Comparison of ENCODE assay signal across 8 cellular contexts in genomic region chr9:128370367-128370751, GRCh38. TPM values are rescaled to one million over a fixed set of nuclear protein-coding genes. Genes with fewer than 3 reads are reported as not detected.
DNase-seq lines count a peak whose midpoint lies in the region; ATAC-seq, FAIRE-seq and TF ChIP-seq lines count a peak whose summit lies in the region.

No MANE protein-coding gene starts in this region.

- CTCF ChIA-PET in K562 (lab: Yijun Ruan, JAX; ENCODE audit: low intra/inter-chr PET ratio): no interaction called here

- H4K20me1 ChIP-seq in K562 (replicated peaks; ENCODE audit: control insufficient read depth, insufficient read depth, low read length): no peaks in the 10 kb centered on the region

- no peaks in the 10 kb centered on the region for H3K9me1 ChIP-seq in K562 (ENCODE audit: control insufficient read depth, insufficient read depth, low read length)

- peaks cover 2 to 31% (median 24%) of the 10 kb centered on the region in 9 donors for H3K4me1 ChIP-seq in heart right ventricle
- H3K4me1 ChIP-seq in K562 (replicated peaks in 1 of 2; ENCODE audit: control insufficient read depth in 2 of 2, insufficient read depth in 2 of 2, low read length in 2 of 2): peaks cover 13 to 17% of the 10 kb centered on the region in 2 experiments
- H3K4me1 ChIP-seq in mesenchymal stem cell (ENCODE audit: control insufficient read depth, insufficient read depth, low read depth, low read length): peaks cover 4% of the 10 kb centered on the region
- no peaks in the 10 kb centered on the region for H3K4me1 ChIP-seq in aorta (ENCODE audit: control insufficient read depth in 1 of 2, insufficient read depth in 2 of 2, low read length in 2 of 2)

- ATAC-seq in heart right ventricle: no peak
- ATAC-seq in K562: peak; percentile 21
- ATAC-seq in aorta (ENCODE audit: low FRiP score): no peak
- no peak for ATAC-seq in GM18519 (IDR thresholded peaks at IDR 0.05; ENCODE audit: low FRiP score, unreplicated experiment)
- no peak for ATAC-seq in HG03139 (IDR thresholded peaks at IDR 0.05; ENCODE audit: unreplicated experiment)

- H3K4me3 ChIP-seq in heart right ventricle (peak overlapping the region in 9 of 10 donors; percentile 62 to 97 (median 76)), K562 (peak overlapping the region; percentile 84), mesenchymal stem cell (ENCODE audit: insufficient read depth in 1 of 2, low read depth in 1 of 2, low read length in 2 of 2) (peak overlapping the region; percentile 82 to 94), aorta (ENCODE audit: low read length in 2 of 2) (peak overlapping the region; percentile 19 to 66)

- intact Hi-C loops in heart right ventricle (cut with DNase I) (no loop called here), cardiac septum (cut with DNase I) (no loop called here), K562 (cut with micrococcal nuclease) (no loop called here), aorta (cut with DNase I) (no loop called here)

- H3K27ac ChIP-seq in heart right ventricle (peak overlapping the region; percentile 68 to 97 (median 93)), K562 (ENCODE audit: extremely low read depth, low read depth, low read length) (peak overlapping the region; percentile 77), mesenchymal stem cell (ENCODE audit: low read length, poor library complexity, severe bottlenecking) (peak overlapping the region; percentile 96), aorta (ENCODE audit: low read depth in 1 of 2, low read length in 2 of 2) (peak overlapping the region; percentile 15 to 36)

- no peak for TF ChIP-seq POLR2A in K562 (conservative IDR thresholded peaks at IDR 0.05)

- H3K14ac ChIP-seq in mesenchymal stem cell (ENCODE audit: low read length in 2 of 2): no peak overlapping the region

- peak overlapping the region; percentile 7 for H2AK5ac ChIP-seq in mesenchymal stem cell (ENCODE audit: low read length, severe bottlenecking)

- no peak overlapping the region for H3K18ac ChIP-seq in mesenchymal stem cell (ENCODE audit: low read depth in 1 of 2, low read length in 2 of 2)

- H3K36me3 ChIP-seq in heart right ventricle (peaks cover 0 to 30% (median 0%) of the 10 kb centered on the region in 9 donors), K562 (ENCODE audit: control insufficient read depth, insufficient read depth, low read length) (peaks cover 21% of the 10 kb centered on the region), mesenchymal stem cell (ENCODE audit: control insufficient read depth in 1 of 2, insufficient read depth in 2 of 2, low read depth in 1 of 2, low read length in 2 of 2) (peaks cover 5 to 9% of the 10 kb centered on the region in 2 experiments), aorta (ENCODE audit: control insufficient read depth in 1 of 2, insufficient read depth in 2 of 2, low read length in 1 of 2) (no peaks in the 10 kb centered on the region)

- peaks cover 19% of the 10 kb centered on the region for H3K79me1 ChIP-seq in mesenchymal stem cell (replicated peaks; ENCODE audit: low read length, poor library complexity, severe bottlenecking)

- H3K4ac ChIP-seq in mesenchymal stem cell (ENCODE audit: low read depth in 1 of 2, low read length in 2 of 2): peak overlapping the region in 1 of 2 experiments; percentile 81

- H3K23ac ChIP-seq in mesenchymal stem cell (ENCODE audit: low read length in 2 of 2): no peak overlapping the region

- POLR2A ChIA-PET in K562 (lab: Yijun Ruan, JAX): interaction anchor here (0.9 to 2.2 kb wide), 5 partner anchors 9 to 51 kb away, joined by 3 to 11 read pairs (median 4); no protein-coding TSS in a partner anchor

- H4K91ac ChIP-seq in mesenchymal stem cell (ENCODE audit: low read length): no peak overlapping the region

- H3K9me3 ChIP-seq in heart right ventricle (no peaks in the 10 kb centered on the region), K562 (replicated peaks; ENCODE audit: control insufficient read depth, insufficient read depth, low read depth, low read length) (no peaks in the 10 kb centered on the region), mesenchymal stem cell (ENCODE audit: control insufficient read depth, low read length) (no peaks in the 10 kb centered on the region), aorta (ENCODE audit: control insufficient read depth, low read length) (no peaks in the 10 kb centered on the region)

- peaks cover 50% of the 10 kb centered on the region for H3K79me2 ChIP-seq in K562 (ENCODE audit: control insufficient read depth, insufficient read depth, low read length)

- no peak overlapping the region for H2BK12ac ChIP-seq in mesenchymal stem cell (ENCODE audit: low read length in 2 of 2)

- no peak for FAIRE-seq in K562 (lab: Jason Lieb, UNC)

- no peak for TF ChIP-seq CTCF in heart right ventricle (IDR thresholded peaks at IDR 0.05)
- TF ChIP-seq CTCF in K562 (IDR thresholded peaks at IDR 0.05 in 2 of 3, conservative IDR thresholded peaks at IDR 0.05 in 1 of 3; ENCODE audit: insufficient read depth in 2 of 3, low read depth in 1 of 3, low read length in 3 of 3): no peak

- H2BK15ac ChIP-seq in mesenchymal stem cell (ENCODE audit: low read depth, poor library complexity, severe bottlenecking): no peak overlapping the region

- no peak for DNase-seq in heart right ventricle
- no peak for DNase-seq in cardiac septum (ENCODE audit: low spot score)
- no peak for DNase-seq in K562 (ENCODE audit: extremely low read depth in 1 of 4, low spot score in 3 of 4)
- no peak for DNase-seq in mesenchymal stem cell
- no peak for DNase-seq in aorta
- DNase-seq in stimulated activated CD4-positive, alpha-beta T cell treated with anti-CD3 and anti-CD28 coated beads, Interleukin-2, amount 100 ng/mL, for 48 hours: no peak

- TF ChIP-seq EP300 in K562 (IDR thresholded peaks at IDR 0.05; ENCODE audit: low read length): no peak

- H3K9ac ChIP-seq in K562 (ENCODE audit: insufficient read depth in 1 of 2, low read depth in 2 of 2, low read length in 2 of 2) (peak overlapping the region; percentile 86 to 94; a peak in 3 of 4 replicates), mesenchymal stem cell (ENCODE audit: low read length) (peak overlapping the region; percentile 96)

- H4K8ac ChIP-seq in mesenchymal stem cell (ENCODE audit: low read length): no peak overlapping the region

- H2BK5ac ChIP-seq in mesenchymal stem cell (ENCODE audit: low read depth, low read length, poor library complexity, severe bottlenecking): no peak overlapping the region

- no peak for TF ChIP-seq RAD21 in K562 (CRISPR knock-in tag; conservative IDR thresholded peaks at IDR 0.05 in 1 of 2, IDR thresholded peaks at IDR 0.05 in 1 of 2)

- peak overlapping the region; percentile 97 for H2AFZ ChIP-seq in K562 (ENCODE audit: low read depth, low read length)
- no peak overlapping the region for H2AFZ ChIP-seq in mesenchymal stem cell (ENCODE audit: low read depth, low read length)

- peak overlapping the region; percentile 87 for H3K4me2 ChIP-seq in K562 (ENCODE audit: insufficient read depth, low read length)
- peak overlapping the region; percentile 83 for H3K4me2 ChIP-seq in mesenchymal stem cell (ENCODE audit: low read length, poor library complexity, severe bottlenecking)

- in situ Hi-C loops in K562 (cut with MboI): loop anchor here (25.0 kb wide), 1 partner anchor 608 kb away; no protein-coding TSS in a partner anchor

- no TSS peak for BruUV-seq in K562 (replicated peaks; lab: Mats Ljungman, UMichigan)

- H3K27me3 ChIP-seq in heart right ventricle: no peaks in the 10 kb centered on the region
- no peaks in the 10 kb centered on the region for H3K27me3 ChIP-seq in K562 (ENCODE audit: control insufficient read depth in 2 of 2, insufficient read depth in 2 of 2, low read length in 2 of 2)
- no peaks in the 10 kb centered on the region for H3K27me3 ChIP-seq in mesenchymal stem cell (ENCODE audit: control insufficient read depth in 1 of 2, insufficient read depth in 1 of 2, low read length in 2 of 2)
- no peaks in the 10 kb centered on the region for H3K27me3 ChIP-seq in aorta (ENCODE audit: control insufficient read depth in 1 of 2, insufficient read depth in 2 of 2, low read length in 1 of 2)

- no peak overlapping the region for H2BK120ac ChIP-seq in mesenchymal stem cell (ENCODE audit: low read depth, low read length)

RNA-seq across cellular contexts. Expression of gene URM1, which starts 0.8 kb away (rescaled TPM):
- total RNA-seq in heart right ventricle (10 to 100 TPM; 39.2 to 64.3 (median 51.2) TPM), cardiac septum (49.5 TPM), K562 (2014; rRNA removed) (53.3 and 68.0 TPM in 2 replicates), K562 (2014; rRNA removed; fragmentation: Illumina TruSeq; extraction: Trizol) (25.4 and 35.7 TPM in 2 replicates), K562 (2015; rRNA removed; fragmentation: Illumina TruSeq; extraction: Trizol) (33.7 and 37.3 TPM in 2 replicates), K562 (2021) (82.0 and 83.8 TPM in 2 replicates), aorta (10 to 100 TPM; 34.0 to 37.8 TPM)
- polyA plus RNA-seq in heart right ventricle (10 to 100 TPM; 18.7 to 75.7 TPM), K562 (2011; rRNA removed) (57.0 and 74.4 TPM in 2 replicates), K562 (2014; fragmentation: Illumina TruSeq; extraction: Trizol) (88.9 and 90.6 TPM in 2 replicates), K562 (2014; fragmentation: Nextera tagmentation; extraction: Ambion mirVana) (10 to 100 TPM; 10.1 to 24.7 TPM), K562 (2014; rRNA removed) (72.1 and 81.3 TPM in 2 replicates), aorta (10 to 100 TPM; 24.7 to 45.5 TPM)
- total RNA-seq in K562 (2011; cell fraction: chromatin; rRNA removed; ENCODE audit: low replicate concordance): 21.1 and 48.4 TPM in 2 replicates
- 27.8 and 30.0 TPM in 2 replicates for total RNA-seq in K562 (2011; cell fraction: nucleolus; rRNA removed)
- total RNA-seq in K562 (2011; cell fraction: nucleoplasm; rRNA removed): 33.7 and 46.3 TPM in 2 replicates
- polyA plus RNA-seq in K562 (2011; cell fraction: cytosol; rRNA removed): 67.6 and 87.3 TPM in 2 replicates
- polyA plus RNA-seq in K562 (2011; cell fraction: nucleus; rRNA removed): 57.5 and 83.7 TPM in 2 replicates
- polyA plus RNA-seq in K562 (2012): 87.7 and 104 TPM in 2 replicates
- polyA minus RNA-seq in K562 (2011; rRNA and poly(A)+ RNA removed): 19.9 and 27.1 TPM in 2 replicates
- 25.8 and 28.1 TPM in 2 replicates for polyA minus RNA-seq in K562 (2011; cell fraction: cytosol; rRNA and poly(A)+ RNA removed)
- polyA minus RNA-seq in K562 (2011; cell fraction: nucleus; rRNA and poly(A)+ RNA removed): 8.9 and 11.1 TPM in 2 replicates
- polyA plus RNA-seq in mesenchymal stem cell (2013, experiment 1 of 2): 59.4 TPM
- 59.8 TPM for polyA plus RNA-seq in mesenchymal stem cell (2013, experiment 2 of 2)

RNA-seq across cellular contexts. Expression of gene SLC27A4, which starts 30.0 kb away (rescaled TPM):
- total RNA-seq in heart right ventricle (10 to 100 TPM in 9 of 10 donors, 1 to 10 TPM in 1; 10.0 to 26.3 (median 15.5) TPM), cardiac septum (17.4 TPM), K562 (2014; rRNA removed) (22.6 and 36.7 TPM in 2 replicates), K562 (2014; rRNA removed; fragmentation: Illumina TruSeq; extraction: Trizol) (6.1 and 8.1 TPM in 2 replicates), K562 (2015; rRNA removed; fragmentation: Illumina TruSeq; extraction: Trizol) (14.0 TPM in 2 replicates), K562 (2021) (31.6 and 35.7 TPM in 2 replicates), aorta (10 to 100 TPM; 13.3 to 15.3 TPM)
- polyA plus RNA-seq in heart right ventricle (10 to 100 TPM; 35.0 to 37.2 TPM), K562 (2011; rRNA removed) (7.9 and 9.1 TPM in 2 replicates), K562 (2014; fragmentation: Illumina TruSeq; extraction: Trizol) (16.1 and 22.7 TPM in 2 replicates), K562 (2014; fragmentation: Nextera tagmentation; extraction: Ambion mirVana) (under 1 TPM; 0.25 to 0.92 TPM), K562 (2014; rRNA removed) (16.0 and 18.1 TPM in 2 replicates), aorta (10 to 100 TPM in 1 of 2 donors, 1 to 10 TPM in 1; 9.4 to 25.8 TPM)
- total RNA-seq in K562 (2011; cell fraction: chromatin; rRNA removed; ENCODE audit: low replicate concordance): 17.5 and 64.2 TPM in 2 replicates
- total RNA-seq in K562 (2011; cell fraction: nucleolus; rRNA removed): 92.4 and 92.8 TPM in 2 replicates
- 47.7 and 49.9 TPM in 2 replicates for total RNA-seq in K562 (2011; cell fraction: nucleoplasm; rRNA removed)
- 7.6 and 19.7 TPM in 2 replicates for polyA plus RNA-seq in K562 (2011; cell fraction: cytosol; rRNA removed)
- polyA plus RNA-seq in K562 (2011; cell fraction: nucleus; rRNA removed): 19.2 and 31.8 TPM in 2 replicates
- polyA plus RNA-seq in K562 (2012): 16.1 and 21.6 TPM in 2 replicates
- polyA minus RNA-seq in K562 (2011; rRNA and poly(A)+ RNA removed): 6.0 and 10.4 TPM in 2 replicates
- 14.8 and 16.7 TPM in 2 replicates for polyA minus RNA-seq in K562 (2011; cell fraction: cytosol; rRNA and poly(A)+ RNA removed)
- 8.0 and 9.6 TPM in 2 replicates for polyA minus RNA-seq in K562 (2011; cell fraction: nucleus; rRNA and poly(A)+ RNA removed)
- polyA plus RNA-seq in mesenchymal stem cell (2013, experiment 1 of 2): 18.4 TPM
- 18.7 TPM for polyA plus RNA-seq in mesenchymal stem cell (2013, experiment 2 of 2)

RNA-seq across cellular contexts. Expression of gene COQ4, which starts 47.7 kb away (rescaled TPM):
- 10 to 100 TPM; 26.5 to 35.8 (median 30.0) TPM for total RNA-seq in heart right ventricle
- polyA plus RNA-seq in heart right ventricle: 10 to 100 TPM; 36.3 to 42.8 TPM
- 25.9 TPM for total RNA-seq in cardiac septum
- total RNA-seq in K562 (2011; cell fraction: chromatin; rRNA removed; ENCODE audit: low replicate concordance): 241 and 561 TPM in 2 replicates
- 334 and 386 TPM in 2 replicates for total RNA-seq in K562 (2011; cell fraction: nucleolus; rRNA removed)
- 352 and 440 TPM in 2 replicates for total RNA-seq in K562 (2011; cell fraction: nucleoplasm; rRNA removed)
- 104 and 150 TPM in 2 replicates for total RNA-seq in K562 (2014; rRNA removed)
- 44.3 and 48.5 TPM in 2 replicates for total RNA-seq in K562 (2014; rRNA removed; fragmentation: Illumina TruSeq; extraction: Trizol)
- 66.2 and 67.2 TPM in 2 replicates for total RNA-seq in K562 (2015; rRNA removed; fragmentation: Illumina TruSeq; extraction: Trizol)
- total RNA-seq in K562 (2021): 102 and 107 TPM in 2 replicates
- 113 and 117 TPM in 2 replicates for polyA plus RNA-seq in K562 (2011; rRNA removed)
- polyA plus RNA-seq in K562 (2011; cell fraction: cytosol; rRNA removed): 145 and 208 TPM in 2 replicates
- 338 and 468 TPM in 2 replicates for polyA plus RNA-seq in K562 (2011; cell fraction: nucleus; rRNA removed)
- 113 and 151 TPM in 2 replicates for polyA plus RNA-seq in K562 (2012)
- polyA plus RNA-seq in K562 (2014; fragmentation: Illumina TruSeq; extraction: Trizol): 58.3 and 90.4 TPM in 2 replicates
- 10 to 100 TPM in 1 of 2 experiments, 1 to 10 TPM in 1; 9.1 to 11.3 TPM for polyA plus RNA-seq in K562 (2014; fragmentation: Nextera tagmentation; extraction: Ambion mirVana)
- polyA plus RNA-seq in K562 (2014; rRNA removed): 135 and 140 TPM in 2 replicates
- 65.9 and 102 TPM in 2 replicates for polyA minus RNA-seq in K562 (2011; rRNA and poly(A)+ RNA removed)
- 42.5 and 67.8 TPM in 2 replicates for polyA minus RNA-seq in K562 (2011; cell fraction: cytosol; rRNA and poly(A)+ RNA removed)
- 110 and 139 TPM in 2 replicates for polyA minus RNA-seq in K562 (2011; cell fraction: nucleus; rRNA and poly(A)+ RNA removed)
- polyA plus RNA-seq in mesenchymal stem cell (2013, experiment 1 of 2): 41.5 TPM
- polyA plus RNA-seq in mesenchymal stem cell (2013, experiment 2 of 2): 41.8 TPM
- 10 to 100 TPM; 14.7 to 28.4 TPM for total RNA-seq in aorta
- 10 to 100 TPM; 22.2 to 53.8 TPM for polyA plus RNA-seq in aorta

RNA-seq across cellular contexts. Expression of gene TRUB2, which starts 48.1 kb away (rescaled TPM):
- total RNA-seq in heart right ventricle (10 to 100 TPM; 32.8 to 50.3 (median 44.2) TPM), cardiac septum (30.7 TPM), K562 (2014; rRNA removed) (46.0 and 90.9 TPM in 2 replicates), K562 (2014; rRNA removed; fragmentation: Illumina TruSeq; extraction: Trizol) (43.0 and 63.0 TPM in 2 replicates), K562 (2015; rRNA removed; fragmentation: Illumina TruSeq; extraction: Trizol) (72.7 and 74.7 TPM in 2 replicates), K562 (2021) (91.3 and 104 TPM in 2 replicates), aorta (10 to 100 TPM; 11.8 to 14.3 TPM)
- polyA plus RNA-seq in heart right ventricle (10 to 100 TPM; 18.0 to 27.4 TPM), K562 (2011; rRNA removed) (64.4 and 79.2 TPM in 2 replicates), K562 (2014; fragmentation: Illumina TruSeq; extraction: Trizol) (110 and 117 TPM in 2 replicates), K562 (2014; fragmentation: Nextera tagmentation; extraction: Ambion mirVana) (10 to 100 TPM in 1 of 2 experiments, 1 to 10 TPM in 1; 9.3 to 24.2 TPM), K562 (2014; rRNA removed) (56.7 and 89.1 TPM in 2 replicates), aorta (10 to 100 TPM in 1 of 2 donors, 1 to 10 TPM in 1; 9.8 to 11.1 TPM)
- 35.5 and 103 TPM in 2 replicates for total RNA-seq in K562 (2011; cell fraction: chromatin; rRNA removed; ENCODE audit: low replicate concordance)
- 64.2 and 80.4 TPM in 2 replicates for total RNA-seq in K562 (2011; cell fraction: nucleolus; rRNA removed)
- 48.8 and 49.1 TPM in 2 replicates for total RNA-seq in K562 (2011; cell fraction: nucleoplasm; rRNA removed)
- 56.0 and 75.1 TPM in 2 replicates for polyA plus RNA-seq in K562 (2011; cell fraction: cytosol; rRNA removed)
- polyA plus RNA-seq in K562 (2011; cell fraction: nucleus; rRNA removed): 31.6 and 47.8 TPM in 2 replicates
- polyA plus RNA-seq in K562 (2012): 64.7 and 97.4 TPM in 2 replicates
- 43.1 and 50.2 TPM in 2 replicates for polyA minus RNA-seq in K562 (2011; rRNA and poly(A)+ RNA removed)
- 49.8 and 67.6 TPM in 2 replicates for polyA minus RNA-seq in K562 (2011; cell fraction: cytosol; rRNA and poly(A)+ RNA removed)
- 19.1 and 26.8 TPM in 2 replicates for polyA minus RNA-seq in K562 (2011; cell fraction: nucleus; rRNA and poly(A)+ RNA removed)
- polyA plus RNA-seq in mesenchymal stem cell (2013, experiment 1 of 2): 17.2 TPM
- polyA plus RNA-seq in mesenchymal stem cell (2013, experiment 2 of 2): 15.7 TPM

RNA-seq across cellular contexts. Expression of gene CERCAM, which starts 50.3 kb away (rescaled TPM):
- total RNA-seq in heart right ventricle (10 to 100 TPM in 5 of 10 donors, 1 to 10 TPM in 5; 3.5 to 30.4 (median 10.0) TPM), cardiac septum (16.6 TPM), K562 (2014; rRNA removed) (18.0 and 20.6 TPM in 2 replicates), K562 (2014; rRNA removed; fragmentation: Illumina TruSeq; extraction: Trizol) (4.2 and 5.0 TPM in 2 replicates), K562 (2015; rRNA removed; fragmentation: Illumina TruSeq; extraction: Trizol) (18.3 and 19.0 TPM in 2 replicates), K562 (2021) (22.2 and 24.0 TPM in 2 replicates), aorta (100 to 1,000 TPM in 1 of 2 donors, 10 to 100 TPM in 1; 46.0 to 126 TPM)
- polyA plus RNA-seq in heart right ventricle (10 to 100 TPM; 10.6 to 11.3 TPM), K562 (2011; rRNA removed) (18.8 and 39.4 TPM in 2 replicates), K562 (2014; fragmentation: Illumina TruSeq; extraction: Trizol) (10.5 and 14.0 TPM in 2 replicates), K562 (2014; fragmentation: Nextera tagmentation; extraction: Ambion mirVana) (1 to 10 TPM in 1 of 2 experiments, under 1 TPM in 1; 0.75 to 1.3 TPM), K562 (2014; rRNA removed) (21.9 and 26.4 TPM in 2 replicates), aorta (10 to 100 TPM; 24.7 to 65.4 TPM)
- total RNA-seq in K562 (2011; cell fraction: chromatin; rRNA removed; ENCODE audit: low replicate concordance): 27.2 and 83.8 TPM in 2 replicates
- total RNA-seq in K562 (2011; cell fraction: nucleolus; rRNA removed): 70.3 and 82.2 TPM in 2 replicates
- 35.6 and 47.3 TPM in 2 replicates for total RNA-seq in K562 (2011; cell fraction: nucleoplasm; rRNA removed)
- polyA plus RNA-seq in K562 (2011; cell fraction: cytosol; rRNA removed): 55.2 and 92.4 TPM in 2 replicates
- 56.0 and 58.6 TPM in 2 replicates for polyA plus RNA-seq in K562 (2011; cell fraction: nucleus; rRNA removed)
- 25.6 and 35.2 TPM in 2 replicates for polyA plus RNA-seq in K562 (2012)
- 10.7 and 11.9 TPM in 2 replicates for polyA minus RNA-seq in K562 (2011; rRNA and poly(A)+ RNA removed)
- 15.5 and 37.0 TPM in 2 replicates for polyA minus RNA-seq in K562 (2011; cell fraction: cytosol; rRNA and poly(A)+ RNA removed)
- polyA minus RNA-seq in K562 (2011; cell fraction: nucleus; rRNA and poly(A)+ RNA removed): 16.7 and 23.5 TPM in 2 replicates
- 96.2 TPM for polyA plus RNA-seq in mesenchymal stem cell (2013, experiment 1 of 2)
- 100 TPM for polyA plus RNA-seq in mesenchymal stem cell (2013, experiment 2 of 2)

Comparison
In these comparisons a context has a peak if more than half of its experiments do, and no peak if none do; other contexts are left out.
1. H3K27ac ChIP-seq: peak in every context shown above with its lines; median percentile 96 in mesenchymal stem cell; 93 in heart right ventricle; 77 in K562; 26 in aorta.